12 cellular contexts compared by ENCODE assay signal in the genomic region with DNA sequence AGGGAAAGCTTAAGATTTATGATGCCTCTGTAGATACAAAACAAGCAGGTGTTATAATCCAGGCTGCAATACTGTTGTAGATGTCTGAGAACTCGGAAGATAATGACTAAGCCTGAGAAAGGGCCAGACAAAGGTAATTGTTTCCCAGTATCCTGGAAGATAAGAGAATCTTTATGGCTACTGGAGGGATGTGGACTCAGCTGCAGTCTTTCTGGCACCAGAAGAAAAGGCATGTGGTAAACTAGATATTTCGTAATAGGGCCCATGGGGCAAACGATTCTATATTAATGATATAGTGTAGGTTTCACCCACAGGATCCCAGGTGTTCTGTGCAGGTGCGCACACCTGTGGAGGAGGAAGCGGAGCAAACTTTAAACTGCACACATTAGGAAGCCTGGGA. TPM values are rescaled to one million over a fixed set of nuclear protein-coding genes. Genes with fewer than 3 reads are reported as not detected.
A peak's percentile ranks its signal among the peaks of the same experiment; 100 is the strongest.
DNase-seq lines count a peak whose midpoint lies in the region; ATAC-seq lines count a peak whose summit lies in the region.
"Had no signal": no experiment of that assay in that cellular context is flagged by ENCODE, and none has a peak within 500 bp of the region (broad histone marks: within the 10 kb centered on the region; RNA-seq: fewer than 3 reads in every experiment).

No MANE protein-coding gene starts in this region.

- peak; percentile 13 for ATAC-seq in left lobe of liver
- ATAC-seq: GM12878 had no signal

- no peaks in the 10 kb centered on the region for H3K27me3 ChIP-seq in MG63
- H3K27me3 ChIP-seq: spleen had no signal

- H3K9me3 ChIP-seq in MG63: no peaks in the 10 kb centered on the region; the same call in 1 of the 2 replicates

- H3K36me3 ChIP-seq in MG63: no peaks in the 10 kb centered on the region
- H3K36me3 ChIP-seq: spleen had no signal

- DNase-seq in DMS53 (lab: John Stamatoyannopoulos, UW): peak; percentile 86
- peak; percentile 15 for DNase-seq in NCI-H1092 treated with DMSO at 0.1 percent for 48 hours (lab: John Stamatoyannopoulos, UW)
- peak; percentile 30 for DNase-seq in RPMI7951 (ENCODE audit: low read depth)
- DNase-seq in left lobe of liver (ENCODE audit: low spot score): no peak
- no peak for DNase-seq in G401 (ENCODE audit: low spot score)
- no peak for DNase-seq in NCI-H524 treated with DMSO at 0.1 percent for 48 hours (lab: John Stamatoyannopoulos, UW)
- DNase-seq in MG63: no peak
- DNase-seq: activated CD4-positive, alpha-beta T cell treated with anti-CD3 and anti-CD28 coated beads, Interleukin-2, amount 50 U/mL, for 1 hour; activated effector memory CD4-positive, alpha-beta T cell treated with anti-CD3 and anti-CD28 coated beads, Interleukin-2, amount 50 U/mL, for 16 hours; cerebellar nuclear complex; spleen had no signal

- H3K4me3 ChIP-seq in MG63: no peak overlapping the region
- H3K4me3 ChIP-seq: GM12878, spleen had no signal

- in situ Hi-C loops in G401 (cut with HindIII; ENCODE audit: low sequenced_read_pairs): no loop called here

RNA-seq across cellular contexts. Expression of a gene that starts 9.2 kb away (rescaled TPM):
- 12.6 and 12.7 TPM in 2 replicates for total RNA-seq in RPMI7951 (2014; rRNA removed; shearing (Covaris generic))
- total RNA-seq in left lobe of liver: 1.5 TPM
- 31.6 and 39.5 TPM in 2 replicates for total RNA-seq in G401 (2014; rRNA removed; shearing (Covaris generic))
- total RNA-seq in MG63 (2014; rRNA removed; shearing (Covaris generic); ENCODE audit: low replicate concordance): 21.4 and 27.1 TPM in 2 replicates

RNA-seq across cellular contexts. Expression of a gene that starts 36.9 kb away (rescaled TPM):
- total RNA-seq in RPMI7951 (2014; rRNA removed; shearing (Covaris generic)): 75.4 and 86.6 TPM in 2 replicates
- total RNA-seq in left lobe of liver: 22.7 TPM
- 117 and 172 TPM in 2 replicates for total RNA-seq in G401 (2014; rRNA removed; shearing (Covaris generic))
- 105 and 122 TPM in 2 replicates for total RNA-seq in MG63 (2014; rRNA removed; shearing (Covaris generic); ENCODE audit: low replicate concordance)

RNA-seq across cellular contexts. Expression of a gene that starts 59.1 kb away (rescaled TPM):
- 26.6 and 30.8 TPM in 2 replicates for total RNA-seq in RPMI7951 (2014; rRNA removed; shearing (Covaris generic))
- total RNA-seq in left lobe of liver: 25.5 TPM
- 65.6 and 81.7 TPM in 2 replicates for total RNA-seq in G401 (2014; rRNA removed; shearing (Covaris generic))
- total RNA-seq in MG63 (2014; rRNA removed; shearing (Covaris generic); ENCODE audit: low replicate concordance): 35.1 and 57.9 TPM in 2 replicates

Comparison
In these comparisons a context has a peak if more than half of its experiments do, and no peak if none do; other contexts are left out.
1. DNase-seq: peak in DMS53 (single experiment), NCI-H1092 treated with DMSO at 0.1 percent for 48 hours (single experiment) and RPMI7951 (single experiment); none in left lobe of liver (single experiment), G401 (single experiment), NCI-H524 treated with DMSO at 0.1 percent for 48 hours (single experiment) and MG63 (single experiment).